ENCODE assay signal across 26 cellular contexts in the genomic region with DNA sequence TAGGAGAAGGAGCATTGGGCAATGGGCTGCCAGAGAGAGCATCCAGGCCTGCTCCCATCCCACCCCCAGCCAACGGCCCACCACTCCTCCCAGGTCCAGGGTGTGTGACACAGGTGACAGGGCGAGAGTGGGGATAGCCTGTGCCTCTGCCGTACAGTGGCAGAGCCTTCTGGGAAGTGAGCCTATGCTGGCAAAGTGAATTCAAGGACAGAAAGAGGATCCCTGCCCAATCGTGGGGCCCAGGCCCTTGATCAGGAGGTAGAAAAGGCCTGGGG. TPM values are rescaled to one million over a fixed set of nuclear protein-coding genes. Genes with fewer than 3 reads are reported as not detected.
"Had no signal": no experiment of that assay in that cellular context is flagged by ENCODE, and none has a peak within 500 bp of the region (broad histone marks: within the 10 kb centered on the region; RNA-seq: fewer than 3 reads in every experiment).

No MANE protein-coding gene starts in this region.

- H3K36me3 ChIP-seq: cardiac muscle cell, heart left ventricle, neutrophil, pancreas, right atrium auricular region had no signal

- H3K9me3 ChIP-seq: body of pancreas, heart left ventricle, neutrophil, pancreas, psoas muscle, right atrium auricular region, SK-N-SH, testis had no signal

- H3K36me3 Mint-ChIP-seq: activated naive CD4-positive, alpha-beta T cell treated with anti-CD3 and anti-CD28 coated beads, Interleukin-2, amount 50 U/mL, for 72 hours; memory B cell; natural killer cell treated with Interleukin-12 subunit alpha and Interleukin-12 subunit beta and Interleukin-15 and Interleukin-18, amount 100 ng/mL, for 72 hours had no signal

- H3K4me3 ChIP-seq: body of pancreas, cardiac muscle cell, heart left ventricle, pancreas, psoas muscle, right atrium auricular region, testis had no signal

- H3K4me1 Mint-ChIP-seq: memory B cell had no signal

- H3K27me3 ChIP-seq: body of pancreas, pancreas, right atrium auricular region, testis had no signal

- H3K9me3 Mint-ChIP-seq: activated naive CD4-positive, alpha-beta T cell treated with anti-CD3 and anti-CD28 coated beads, Interleukin-2, amount 50 U/mL, for 72 hours; activated T-helper 1 cell treated with anti-CD3 and anti-CD28 coated beads, Interleukin-12 subunit alpha, Interleukin-12 subunit beta, Interleukin-2, Interleukin-4 antibody, amounts not matched to agents 30 ng/mL and 10 ng/mL and 1 ng/mL, durations not matched to agents 14 hours and 24 hours and 36 hours; dendritic cell treated with granulocyte-macrophage colony-stimulating factor and Interleukin-4, amounts not matched to agents 40 ng/mL and 50 ng/mL, for 4 days; memory B cell; natural killer cell treated with Interleukin-12 subunit alpha and Interleukin-12 subunit beta and Interleukin-15 and Interleukin-18, amount 100 ng/mL, for 72 hours had no signal

- H3K9ac ChIP-seq: SK-N-SH had no signal

- H3K27ac ChIP-seq: body of pancreas, cardiac muscle cell, heart left ventricle, neutrophil, pancreas, psoas muscle, right atrium auricular region, testis had no signal

- DNase-seq: activated CD4-positive, alpha-beta T cell treated with anti-CD3 and anti-CD28 coated beads, Interleukin-2, amount 50 U/mL, for 48 hours; activated CD4-positive, CD25-positive, alpha-beta regulatory T cell treated with anti-CD3 and anti-CD28 coated beads, Interleukin-2, amount 50 U/mL, for 72 hours; amygdala; body of pancreas; effector CD4-positive, alpha-beta T cell; heart left ventricle; left colon; pancreas; psoas muscle; SK-N-SH; stimulated activated CD4-positive, alpha-beta T cell treated with anti-CD3 and anti-CD28 coated beads, Interleukin-12 subunit alpha, Interleukin-12 subunit beta, amount 100 ng/mL, for 4 hours; stimulated activated CD4-positive, alpha-beta T cell treated with anti-CD3 and anti-CD28 coated beads, Interleukin-4, amount 100 ng/mL, for 4 hours; T-helper 2 cell; testis; trophoblast cell had no signal

- H3K4me1 ChIP-seq: body of pancreas, heart left ventricle, pancreas, psoas muscle, right atrium auricular region, testis had no signal

- H3K27ac Mint-ChIP-seq: dendritic cell treated with granulocyte-macrophage colony-stimulating factor and Interleukin-4, amounts not matched to agents 40 ng/mL and 50 ng/mL, for 4 days; memory B cell had no signal

- H3K4me3 Mint-ChIP-seq: activated T-helper 1 cell treated with anti-CD3 and anti-CD28 coated beads, Interleukin-12 subunit alpha, Interleukin-12 subunit beta, Interleukin-2, Interleukin-4 antibody, amounts not matched to agents 30 ng/mL and 10 ng/mL and 1 ng/mL, durations not matched to agents 14 hours and 24 hours and 36 hours; dendritic cell treated with granulocyte-macrophage colony-stimulating factor and Interleukin-4, amounts not matched to agents 40 ng/mL and 50 ng/mL, for 4 days; memory B cell; natural killer cell treated with Interleukin-12 subunit alpha and Interleukin-12 subunit beta and Interleukin-15 and Interleukin-18, amount 100 ng/mL, for 72 hours had no signal

- H3K4me2 ChIP-seq: SK-N-SH had no signal

- ATAC-seq: activated naive CD4-positive, alpha-beta T cell treated with anti-CD3 and anti-CD28 coated beads, Interleukin-2, amount 50 U/mL, for 72 hours; body of pancreas; heart left ventricle; left colon; natural killer cell treated with Interleukin-12 subunit alpha and Interleukin-12 subunit beta and Interleukin-15 and Interleukin-18, amount 100 ng/mL, for 72 hours; pancreas; psoas muscle had no signal

RNA-seq across cellular contexts. Expression of a gene that starts 0.6 kb away (rescaled TPM):
- total RNA-seq: activated T-helper 1 cell treated with anti-CD3 and anti-CD28 coated beads, Interleukin-12 subunit alpha, Interleukin-12 subunit beta, Interleukin-2, Interleukin-4 antibody, amounts not matched to agents 30 ng/mL and 10 ng/mL and 1 ng/mL, durations not matched to agents 14 hours and 24 hours and 36 hours; body of pancreas; cardiac muscle cell; epithelial cell of proximal tubule; fibroblast of villous mesenchyme; heart left ventricle; left colon; natural killer cell treated with Interleukin-12 subunit alpha and Interleukin-12 subunit beta and Interleukin-15 and Interleukin-18, amount 100 ng/mL, for 72 hours; psoas muscle; right atrium auricular region had no signal

RNA-seq across cellular contexts. Expression of a gene that starts 14.1 kb away (rescaled TPM):
- total RNA-seq: activated naive CD4-positive, alpha-beta T cell treated with anti-CD3 and anti-CD28 coated beads, Interleukin-2, amount 50 U/mL, for 72 hours; activated T-helper 1 cell treated with anti-CD3 and anti-CD28 coated beads, Interleukin-12 subunit alpha, Interleukin-12 subunit beta, Interleukin-2, Interleukin-4 antibody, amounts not matched to agents 30 ng/mL and 10 ng/mL and 1 ng/mL, durations not matched to agents 14 hours and 24 hours and 36 hours; body of pancreas; cardiac muscle cell; epithelial cell of proximal tubule; fibroblast of villous mesenchyme; heart left ventricle; left colon; natural killer cell treated with Interleukin-12 subunit alpha and Interleukin-12 subunit beta and Interleukin-15 and Interleukin-18, amount 100 ng/mL, for 72 hours; psoas muscle; right atrium auricular region had no signal

RNA-seq across cellular contexts. Expression of a gene that starts 20.7 kb away (rescaled TPM):
- total RNA-seq: activated naive CD4-positive, alpha-beta T cell treated with anti-CD3 and anti-CD28 coated beads, Interleukin-2, amount 50 U/mL, for 72 hours; activated T-helper 1 cell treated with anti-CD3 and anti-CD28 coated beads, Interleukin-12 subunit alpha, Interleukin-12 subunit beta, Interleukin-2, Interleukin-4 antibody, amounts not matched to agents 30 ng/mL and 10 ng/mL and 1 ng/mL, durations not matched to agents 14 hours and 24 hours and 36 hours; cardiac muscle cell; epithelial cell of proximal tubule; fibroblast of villous mesenchyme; heart left ventricle; left colon; natural killer cell treated with Interleukin-12 subunit alpha and Interleukin-12 subunit beta and Interleukin-15 and Interleukin-18, amount 100 ng/mL, for 72 hours; right atrium auricular region had no signal

RNA-seq across cellular contexts. Expression of a gene that starts 38.7 kb away (rescaled TPM):
- total RNA-seq: body of pancreas; cardiac muscle cell; fibroblast of villous mesenchyme; heart left ventricle; left colon; lower leg skin; natural killer cell treated with Interleukin-12 subunit alpha and Interleukin-12 subunit beta and Interleukin-15 and Interleukin-18, amount 100 ng/mL, for 72 hours; pancreas; psoas muscle; right atrium auricular region; testis had no signal

RNA-seq across cellular contexts. Expression of a gene that starts 57.5 kb away (rescaled TPM):
- total RNA-seq: activated naive CD4-positive, alpha-beta T cell treated with anti-CD3 and anti-CD28 coated beads, Interleukin-2, amount 50 U/mL, for 72 hours; activated T-helper 1 cell treated with anti-CD3 and anti-CD28 coated beads, Interleukin-12 subunit alpha, Interleukin-12 subunit beta, Interleukin-2, Interleukin-4 antibody, amounts not matched to agents 30 ng/mL and 10 ng/mL and 1 ng/mL, durations not matched to agents 14 hours and 24 hours and 36 hours; body of pancreas; cardiac muscle cell; epithelial cell of proximal tubule; fibroblast of villous mesenchyme; heart left ventricle; left colon; lower leg skin; natural killer cell treated with Interleukin-12 subunit alpha and Interleukin-12 subunit beta and Interleukin-15 and Interleukin-18, amount 100 ng/mL, for 72 hours; pancreas; psoas muscle; right atrium auricular region; testis had no signal
